Comparison of ENCODE assay signal across 8 cellular contexts in genomic region chr20:2751347-2751867, GRCh38. TPM values are rescaled to one million over a fixed set of nuclear protein-coding genes. Genes with fewer than 3 reads are reported as not detected.
A peak's percentile ranks its signal among the peaks of the same experiment; 100 is the strongest.
DNase-seq lines count a peak whose midpoint lies in the region; ATAC-seq and TF ChIP-seq lines count a peak whose summit lies in the region.

No MANE protein-coding gene starts in this region.

- intact Hi-C loops in mammary epithelial cell (cut with micrococcal nuclease) = no loop called here

- H3K4me1 ChIP-seq in HUES6 (ENCODE audit: control insufficient read depth, insufficient read depth, low read length) (peaks cover 22% of the 10 kb centered on the region), mammary epithelial cell (ENCODE audit: insufficient read depth, low read length) (peaks cover 10% of the 10 kb centered on the region), muscle layer of colon (ENCODE audit: insufficient read depth, low read length) (peaks cover 21% of the 10 kb centered on the region)

- H3K27me3 ChIP-seq in HUES6 (ENCODE audit: control insufficient read depth, insufficient read depth, low read length) (peaks cover 89% of the 10 kb centered on the region), mammary epithelial cell (ENCODE audit: insufficient read depth, low read length) (peaks cover 20% of the 10 kb centered on the region), muscle layer of colon (ENCODE audit: control insufficient read depth in 1 of 2, insufficient read depth in 2 of 2, low read length in 2 of 2) (peaks cover 14 to 39% of the 10 kb centered on the region in 2 donors)

- H3K27ac ChIP-seq in HUES6 (ENCODE audit: low read depth, low read length) (no peak overlapping the region), mammary epithelial cell (ENCODE audit: insufficient read depth, low read depth, low read length) (no peak overlapping the region), muscle layer of colon (ENCODE audit: low read depth, low read length) (no peak overlapping the region)

- POLR2A ChIA-PET in AG04449 (lab: Yijun Ruan, JAX) = no interaction called here

- CTCF ChIA-PET in AG04449 (lab: Yijun Ruan, JAX) = interaction anchor here (1.4 to 13.6 kb wide), 13 partner anchors 9 to 102 kb away, joined by 3 to 337 read pairs (median 11); partner anchors contain the start of genes EBF4, PCED1A and VPS16
- CTCF ChIA-PET in mammary epithelial cell (lab: Charles Lee; ENCODE audit: low non-redundant PET) = interaction anchor here (0.6 kb wide), 1 partner anchor 120 kb away, joined by 15 read pairs; no protein-coding TSS in a partner anchor

- H3K9ac ChIP-seq in HUES6 (ENCODE audit: low read length) = no peak overlapping the region
- H3K9ac ChIP-seq in mammary epithelial cell (ENCODE audit: insufficient read depth, low read length) = no peak overlapping the region
- H3K9ac ChIP-seq in muscle layer of colon (ENCODE audit: low read length) = no peak overlapping the region

- H3K4me2 ChIP-seq in mammary epithelial cell (ENCODE audit: insufficient read depth, low read depth, low read length) = peak overlapping the region; percentile 76

- no peaks in the 10 kb centered on the region for H3K79me2 ChIP-seq in mammary epithelial cell (ENCODE audit: insufficient read depth, low read length)

- dilution Hi-C loops in mammary epithelial cell (cut with HindIII; ENCODE audit: low sequenced_read_pairs) = no loop called here

- no peak for ATAC-seq in HG02759 (IDR thresholded peaks at IDR 0.05; ENCODE audit: unreplicated experiment)
- ATAC-seq in HG03045 (IDR thresholded peaks at IDR 0.05; ENCODE audit: unreplicated experiment) = no peak
- ATAC-seq in omental fat pad (ENCODE audit: low FRiP score) = no peak

- BruUV-seq in mammary epithelial cell (replicated peaks; lab: Mats Ljungman, UMichigan) = no TSS peak

- H3K36me3 ChIP-seq in HUES6 (ENCODE audit: control insufficient read depth, insufficient read depth, low read length) = no peaks in the 10 kb centered on the region
- no peaks in the 10 kb centered on the region for H3K36me3 ChIP-seq in mammary epithelial cell (ENCODE audit: insufficient read depth, low read length)
- H3K36me3 ChIP-seq in muscle layer of colon (ENCODE audit: insufficient read depth, low read length) = no peaks in the 10 kb centered on the region

- in situ Hi-C loops in mammary epithelial cell (cut with MboI; ENCODE audit: low sequenced_read_pairs in 2 of 2) = no loop called here

- no peaks in the 10 kb centered on the region for H4K20me1 ChIP-seq in mammary epithelial cell (ENCODE audit: insufficient read depth, low read length)

- peak overlapping the region; percentile 25 for H3K4me3 ChIP-seq in AG04449 (ENCODE audit: low read depth, low read length)
- peak overlapping the region; percentile 66 for H3K4me3 ChIP-seq in HUES6 (ENCODE audit: low read depth, low read length)
- H3K4me3 ChIP-seq in mammary epithelial cell (replicated peaks in 1 of 3; ENCODE audit: insufficient read depth in 1 of 3, low read depth in 2 of 3, low read length in 3 of 3) = no peak overlapping the region
- H3K4me3 ChIP-seq in muscle layer of colon (ENCODE audit: low read depth in 1 of 2, low read length in 2 of 2) = peak overlapping the region; percentile 41 to 45

- TF ChIP-seq CTCF in AG04449 (IDR thresholded peaks at IDR 0.05; ENCODE audit: insufficient read depth, low read length, missing control alignments) (no peak), mammary epithelial cell (conservative IDR thresholded peaks at IDR 0.05 in 1 of 2, IDR thresholded peaks at IDR 0.05 in 1 of 2; ENCODE audit: extremely low read depth in 1 of 2, insufficient read depth in 1 of 2, low read depth in 1 of 2, low read length in 2 of 2) (no peak), omental fat pad (IDR thresholded peaks at IDR 0.05) (no peak)

- 16% methylated on average over 14 of the region's 25 CpGs for WGBS in mammary epithelial cell (ENCODE audit: low coverage, missing lambda C conversion rate)

- H2AFZ ChIP-seq in mammary epithelial cell (ENCODE audit: low read depth, low read length) = peak overlapping the region; percentile 36

- no peaks in the 10 kb centered on the region for H3K9me3 ChIP-seq in HUES6 (ENCODE audit: control insufficient read depth, insufficient read depth, low read depth, low read length)
- no peaks in the 10 kb centered on the region for H3K9me3 ChIP-seq in mammary epithelial cell (replicated peaks; ENCODE audit: insufficient read depth, low read length)
- H3K9me3 ChIP-seq in muscle layer of colon (ENCODE audit: low read length) = no peaks in the 10 kb centered on the region

- DNase-seq in AG04449 (ENCODE audit: low read depth, low spot score) (no peak), mammary epithelial cell (no peak), T-helper 9 cell (no peak), omental fat pad (ENCODE audit: low spot score) (no peak)

RNA-seq across cellular contexts. Expression of gene CPXM1, which starts 49.0 kb away (rescaled TPM):
- total RNA-seq in mammary epithelial cell = under 1 TPM in 1 of 2 donors, not detected in 1; under 0.01 TPM
- not detected for polyA plus RNA-seq in mammary epithelial cell
- not detected for polyA minus RNA-seq in mammary epithelial cell
- total RNA-seq in omental fat pad = 10 to 100 TPM; 22.1 to 74.1 (median 32.3) TPM

RNA-seq across cellular contexts. Expression of gene EBF4, which starts 58.8 kb away (rescaled TPM):
- total RNA-seq in mammary epithelial cell (under 1 TPM in 1 of 2 donors, not detected in 1; 0.17 TPM), omental fat pad (1 to 10 TPM; 1.3 to 7.5 (median 5.4) TPM)
- not detected for polyA plus RNA-seq in mammary epithelial cell
- polyA minus RNA-seq in mammary epithelial cell = not detected

Comparison
In these comparisons a context has a peak if more than half of its experiments do, and no peak if none do; other contexts are left out.
1. H3K4me3 ChIP-seq: peak in AG04449 (single experiment), HUES6 (single experiment) and muscle layer of colon (2 of 2); none in mammary epithelial cell (0 of 3).
2. RNA of gene CPXM1, which starts 49.0 kb away (total RNA-seq): 22.1 to 74.1 TPM in omental fat pad; under 0.01 TPM in mammary epithelial cell; every median in the first group is over 10 times any median in the second.